ENCODE assay signal across 18 cellular contexts in genomic region chr11:69958308-69958707, GRCh38.
DNase-seq lines count a peak whose midpoint lies in the region; TF ChIP-seq lines count a peak whose summit lies in the region.
"Had no signal": no experiment of that assay in that cellular context is flagged by ENCODE, and none has a peak within 500 bp of the region (broad histone marks: within the 10 kb centered on the region; RNA-seq: fewer than 3 reads in every experiment).

No MANE protein-coding gene starts in this region.

- TF ChIP-seq CTCF in choroid plexus epithelial cell (conservative IDR thresholded peaks at IDR 0.05; ENCODE audit: low read depth, low read length) (no peak), neural progenitor cell (IDR thresholded peaks at IDR 0.05) (no peak)

- H3K9ac ChIP-seq in neural progenitor cell = no peak overlapping the region

- no peaks in the 10 kb centered on the region for H3K4me1 Mint-ChIP-seq in CD8-positive, alpha-beta memory T cell
- peaks cover 28% of the 10 kb centered on the region for H3K4me1 Mint-ChIP-seq in neural progenitor cell
- H3K4me1 Mint-ChIP-seq: IgD-negative memory B cell had no signal

- H3K27ac Mint-ChIP-seq in CD8-positive, alpha-beta memory T cell = peak overlapping the region in 1 of 8 donors; percentile 88
- H3K27ac Mint-ChIP-seq in neural progenitor cell = peak overlapping the region; percentile 50
- H3K27ac Mint-ChIP-seq: activated naive CD8-positive, alpha-beta T cell; activated T-cell treated with anti-CD3 and anti-CD28 coated beads, Interleukin-2, amount 50 U/mL, for 72 hours; IgD-negative memory B cell had no signal

- H3K36me3 ChIP-seq in CD8-positive, alpha-beta memory T cell (ENCODE audit: insufficient read depth, low read length) = no peaks in the 10 kb centered on the region
- H3K36me3 ChIP-seq in neural progenitor cell (no peaks in the 10 kb centered on the region), HAP-1 (replicated peaks) (no peaks in the 10 kb centered on the region)
- H3K36me3 ChIP-seq: left lung, neutrophil had no signal

- peaks cover 11 to 20% of the 10 kb centered on the region in 2 donors for H3K27me3 Mint-ChIP-seq in CD8-positive, alpha-beta memory T cell
- peaks cover 18% of the 10 kb centered on the region for H3K27me3 Mint-ChIP-seq in neural progenitor cell (ENCODE audit: insufficient read depth, low read depth)

- DNase-seq in CD8-positive, alpha-beta memory T cell = no peak
- peak; percentile 89 for DNase-seq in M059J (ENCODE audit: low read depth)
- DNase-seq in choroid plexus epithelial cell (ENCODE audit: low read depth) = peak; percentile 75
- DNase-seq in neural progenitor cell (ENCODE audit: low spot score) = no peak
- DNase-seq in HAP-1 (ENCODE audit: low spot score in 2 of 2) = no peak
- no peak for DNase-seq in NCI-H146 treated with DMSO at 0.1 percent for 48 hours (lab: John Stamatoyannopoulos, UW; ENCODE audit: unreplicated experiment)
- no peak for DNase-seq in activated gamma-delta T cell (lab: John Stamatoyannopoulos, UW)
- DNase-seq: activated T-cell treated with anti-CD3 and anti-CD28 coated beads, Interleukin-2, amount 50 U/mL, for 72 hours; AML-193; left lung; NCI-H2029; retina; RPMI8226 had no signal

- H4K20me1 ChIP-seq in neural progenitor cell (ENCODE audit: low read depth) = no peaks in the 10 kb centered on the region

- no peaks in the 10 kb centered on the region for H3K27me3 ChIP-seq in CD8-positive, alpha-beta memory T cell (ENCODE audit: insufficient read depth, low read length, poor library complexity, severe bottlenecking)
- H3K27me3 ChIP-seq in neural progenitor cell (no peaks in the 10 kb centered on the region), HAP-1 (ENCODE audit: low read depth) (no peaks in the 10 kb centered on the region)
- H3K27me3 ChIP-seq: neutrophil had no signal

- H3K4me3 Mint-ChIP-seq in CD8-positive, alpha-beta memory T cell = no peak overlapping the region
- H3K4me3 Mint-ChIP-seq in neural progenitor cell = no peak overlapping the region
- H3K4me3 Mint-ChIP-seq: activated naive CD8-positive, alpha-beta T cell; activated T-cell treated with anti-CD3 and anti-CD28 coated beads, Interleukin-2, amount 50 U/mL, for 72 hours; IgD-negative memory B cell had no signal

- no peaks in the 10 kb centered on the region for H3F3A ChIP-seq in neural progenitor cell (ENCODE audit: low read depth)

- CTCF ChIA-PET in CD8-positive, alpha-beta memory T cell (lab: Charles Lee) = no interaction called here

- in situ Hi-C loops in HAP-1 (cut with MboI; ENCODE audit: low sequenced_read_pairs) = no loop called here

- POLR2A ChIA-PET in CD8-positive, alpha-beta memory T cell (lab: Charles Lee) = no interaction called here

- H3K79me2 ChIP-seq in neural progenitor cell (ENCODE audit: low read depth) = no peaks in the 10 kb centered on the region

- H3K4me2 ChIP-seq in neural progenitor cell = no peak overlapping the region

- no peak overlapping the region for H2AFZ ChIP-seq in neural progenitor cell (replicated peaks)

- no peaks in the 10 kb centered on the region for H3K4me1 ChIP-seq in CD8-positive, alpha-beta memory T cell (ENCODE audit: insufficient read depth, low read length)
- H3K4me1 ChIP-seq in neural progenitor cell (no peaks in the 10 kb centered on the region), HAP-1 (no peaks in the 10 kb centered on the region)
- H3K4me1 ChIP-seq: left lung had no signal

- peak overlapping the region; percentile 44 for H3K27ac ChIP-seq in CD8-positive, alpha-beta memory T cell (ENCODE audit: low read depth, low read length)
- H3K27ac ChIP-seq in neural progenitor cell = no peak overlapping the region
- H3K27ac ChIP-seq: left lung, neutrophil had no signal

- no peak overlapping the region for H3K4me3 ChIP-seq in CD8-positive, alpha-beta memory T cell (ENCODE audit: low read length)
- no peak overlapping the region for H3K4me3 ChIP-seq in choroid plexus epithelial cell (ENCODE audit: low read depth, low read length)
- no peak overlapping the region for H3K4me3 ChIP-seq in neural progenitor cell
- H3K4me3 ChIP-seq in HAP-1 = no peak overlapping the region
- H3K4me3 ChIP-seq: GM12878, left lung, mucosa of descending colon had no signal

- peaks cover 0 to 4% (median 2%) of the 10 kb centered on the region in 5 donors for H3K9me3 Mint-ChIP-seq in CD8-positive, alpha-beta memory T cell
- peaks cover 15% of the 10 kb centered on the region for H3K9me3 Mint-ChIP-seq in neural progenitor cell
- H3K9me3 Mint-ChIP-seq: activated T-cell treated with anti-CD3 and anti-CD28 coated beads, Interleukin-2, amount 50 U/mL, for 72 hours had no signal

- H3K36me3 Mint-ChIP-seq in CD8-positive, alpha-beta memory T cell = no peaks in the 10 kb centered on the region
- no peaks in the 10 kb centered on the region for H3K36me3 Mint-ChIP-seq in neural progenitor cell
- H3K36me3 Mint-ChIP-seq: IgD-negative memory B cell had no signal

- H3K9me3 ChIP-seq in CD8-positive, alpha-beta memory T cell (ENCODE audit: low read length) = no peaks in the 10 kb centered on the region
- H3K9me3 ChIP-seq in neural progenitor cell (ENCODE audit: low read depth) = no peaks in the 10 kb centered on the region
- peaks cover 2% of the 10 kb centered on the region; the same call in 1 of the 2 replicates for H3K9me3 ChIP-seq in HAP-1
- H3K9me3 ChIP-seq: left lung, mucosa of descending colon, neutrophil had no signal

Comparison
In these comparisons a context has a peak if more than half of its experiments do, and no peak if none do; other contexts are left out.
1. DNase-seq: peak in M059J (single experiment) and choroid plexus epithelial cell (single experiment); none in CD8-positive, alpha-beta memory T cell (0 of 5), neural progenitor cell (single experiment), HAP-1 (0 of 2), NCI-H146 treated with DMSO at 0.1 percent for 48 hours (single experiment) and activated gamma-delta T cell (single experiment).